Comparison of ENCODE assay signal across 8 cellular contexts in genomic region chr12:219891-220352, GRCh38. TPM values are rescaled to one million over a fixed set of nuclear protein-coding genes. Genes with fewer than 3 reads are reported as not detected.
DNase-seq lines count a peak whose midpoint lies in the region; ATAC-seq and TF ChIP-seq lines count a peak whose summit lies in the region.

No MANE protein-coding gene starts in this region.

- H3K79me1 ChIP-seq in trophoblast cell (ENCODE audit: low read length): no peaks in the 10 kb centered on the region

- H4K91ac ChIP-seq in trophoblast cell (ENCODE audit: low read depth, low read length): no peak overlapping the region

- no peaks in the 10 kb centered on the region for H3K9me2 ChIP-seq in OCI-LY1 (ENCODE audit: low read depth, low read length)

- H3K27me3 Mint-ChIP-seq in activated T-helper 17 cell treated with anti-CD3 and anti-CD28 coated beads, Interleukin-2, amount 50 U/mL, for 72 hours: peaks cover 10% of the 10 kb centered on the region

- H3K36me3 ChIP-seq in OCI-LY1 (ENCODE audit: insufficient read depth, low read length): no peaks in the 10 kb centered on the region
- H3K36me3 ChIP-seq in trophoblast cell (ENCODE audit: control insufficient read depth in 1 of 2, insufficient read depth in 2 of 2, low read length in 2 of 2): no peaks in the 10 kb centered on the region

- H3K27me3 ChIP-seq in OCI-LY1 (ENCODE audit: insufficient read depth, low read length) (peaks cover 6% of the 10 kb centered on the region; the same call in 1 of the 2 replicates), trophoblast cell (ENCODE audit: insufficient read depth, low read length) (no peaks in the 10 kb centered on the region)

- H2AK5ac ChIP-seq in trophoblast cell (ENCODE audit: low read length): no peak overlapping the region

- H3K18ac ChIP-seq in trophoblast cell (ENCODE audit: low read length): no peak overlapping the region

- H3K9ac ChIP-seq in OCI-LY1 (ENCODE audit: low read length): no peak overlapping the region
- H3K9ac ChIP-seq in trophoblast cell (ENCODE audit: low read length): no peak overlapping the region

- no peak overlapping the region for H4K8ac ChIP-seq in trophoblast cell (ENCODE audit: low read depth, low read length)

- H2BK12ac ChIP-seq in trophoblast cell (ENCODE audit: low read length): no peak overlapping the region

- H4K12ac ChIP-seq in trophoblast cell (ENCODE audit: low read depth, low read length): no peak overlapping the region

- ATAC-seq in activated T-helper 17 cell treated with anti-CD3 and anti-CD28 coated beads, Interleukin-2, amount 50 U/mL, for 72 hours (replicated peaks): peak; percentile 77
- peak; percentile 74 for ATAC-seq in Right ventricle myocardium superior (ENCODE audit: poor library complexity)
- ATAC-seq in HG02763 (IDR thresholded peaks at IDR 0.05; ENCODE audit: unreplicated experiment): no peak

- H3K4me1 ChIP-seq in OCI-LY1 (ENCODE audit: insufficient read depth, low read length, severe bottlenecking) (no peaks in the 10 kb centered on the region), trophoblast cell (ENCODE audit: control insufficient read depth in 1 of 2, insufficient read depth in 2 of 2, low read length in 2 of 2) (no peaks in the 10 kb centered on the region)

- H2BK120ac ChIP-seq in trophoblast cell (ENCODE audit: insufficient read depth, low read length, poor library complexity): no peak overlapping the region

- H3K36me3 Mint-ChIP-seq in activated T-helper 17 cell treated with anti-CD3 and anti-CD28 coated beads, Interleukin-2, amount 50 U/mL, for 72 hours (ENCODE audit: low read depth): no peaks in the 10 kb centered on the region

- H3K79me2 ChIP-seq in OCI-LY1 (ENCODE audit: insufficient read depth, low read length) (no peaks in the 10 kb centered on the region), trophoblast cell (ENCODE audit: control insufficient read depth, insufficient read depth, low read length, poor library complexity) (no peaks in the 10 kb centered on the region)

- no peaks in the 10 kb centered on the region for H3K4me1 Mint-ChIP-seq in activated T-helper 17 cell treated with anti-CD3 and anti-CD28 coated beads, Interleukin-2, amount 50 U/mL, for 72 hours

- H2BK5ac ChIP-seq in trophoblast cell (ENCODE audit: low read depth, low read length, poor library complexity): no peak overlapping the region

- no peak overlapping the region for H3K27ac Mint-ChIP-seq in activated T-helper 17 cell treated with anti-CD3 and anti-CD28 coated beads, Interleukin-2, amount 50 U/mL, for 72 hours

- TF ChIP-seq CTCF in OCI-LY1 (IDR thresholded peaks at IDR 0.05; ENCODE audit: low read length): peak; percentile 98

- no peak overlapping the region for H3K4me2 ChIP-seq in OCI-LY1 (ENCODE audit: low read length)
- H3K4me2 ChIP-seq in trophoblast cell (ENCODE audit: low read length): no peak overlapping the region

- no peaks in the 10 kb centered on the region for H3K9me3 Mint-ChIP-seq in activated T-helper 17 cell treated with anti-CD3 and anti-CD28 coated beads, Interleukin-2, amount 50 U/mL, for 72 hours

- H3K4ac ChIP-seq in trophoblast cell (ENCODE audit: low read depth, low read length): no peak overlapping the region

- H2AFZ ChIP-seq in OCI-LY1 (ENCODE audit: low read length): no peak overlapping the region
- H2AFZ ChIP-seq in trophoblast cell (ENCODE audit: insufficient read depth, low read length, poor library complexity): no peak overlapping the region

- no peak overlapping the region for H3K4me3 Mint-ChIP-seq in activated T-helper 17 cell treated with anti-CD3 and anti-CD28 coated beads, Interleukin-2, amount 50 U/mL, for 72 hours

- intact Hi-C loops in Right ventricle myocardium superior (cut with DNase I): no loop called here

- no peaks in the 10 kb centered on the region for H3K9me3 ChIP-seq in OCI-LY1 (ENCODE audit: low read length)
- H3K9me3 ChIP-seq in trophoblast cell (ENCODE audit: insufficient read depth, low read depth, low read length): no peaks in the 10 kb centered on the region

- DNase-seq in NK-92 treated with Interleukin-12 subunit alpha and Interleukin-12 subunit beta, amount 100 ng/mL, for 24 hours (lab: John Stamatoyannopoulos, UW): peak; percentile 35
- DNase-seq in NK-92 (lab: John Stamatoyannopoulos, UW; ENCODE audit: unreplicated experiment) (no peak), HT1080 (ENCODE audit: low read depth) (peak; percentile 76), Right ventricle myocardium superior (peak; percentile 82), trophoblast cell (peak; percentile 14 to 33)

- WGBS in trophoblast cell (ENCODE audit: extremely low coverage, insufficient coverage, insufficient read length): no CpG with 5 or more reads among the region's 17 CpGs

- H3K4me3 ChIP-seq in OCI-LY1 (ENCODE audit: low read depth, low read length, poor library complexity, severe bottlenecking) (no peak overlapping the region), trophoblast cell (ENCODE audit: low read depth, low read length) (no peak overlapping the region)

- no peak overlapping the region for H3K14ac ChIP-seq in trophoblast cell (ENCODE audit: low read length)

- no peak overlapping the region for H3K27ac ChIP-seq in OCI-LY1 (ENCODE audit: low read depth, low read length, poor library complexity, severe bottlenecking)
- H3K27ac ChIP-seq in trophoblast cell (ENCODE audit: low read depth, low read length): no peak overlapping the region

- no peaks in the 10 kb centered on the region for H4K20me1 ChIP-seq in OCI-LY1 (ENCODE audit: insufficient read depth, low read length)

- H3F3A ChIP-seq in OCI-LY1 (ENCODE audit: insufficient read depth, low read length): no peaks in the 10 kb centered on the region

- H3K23ac ChIP-seq in trophoblast cell (ENCODE audit: low read length): no peak overlapping the region

RNA-seq across cellular contexts. Expression of gene SLC6A12, which starts 6.0 kb away (rescaled TPM):
- total RNA-seq in HT1080 (2014; rRNA removed; shearing (Covaris generic)): not detected in 2 replicates
- polyA plus RNA-seq in HT1080 (2015; cell fraction: cytosol; rRNA removed): 0.07 TPM in 1 of 2 replicates, not detected in the other
- 0.62 TPM in 1 of 2 replicates, not detected in the other for polyA plus RNA-seq in HT1080 (2015; cell fraction: nucleus; rRNA removed)
- not detected for total RNA-seq in activated T-helper 17 cell treated with anti-CD3 and anti-CD28 coated beads, Interleukin-2, amount 50 U/mL, for 72 hours
- 0.86 TPM for total RNA-seq in Right ventricle myocardium superior
- polyA plus RNA-seq in trophoblast cell (2013): 0.29 and 0.36 TPM in 2 replicates

RNA-seq across cellular contexts. Expression of gene SLC6A13, which starts 42.7 kb away (rescaled TPM):
- 0.20 TPM in 1 of 2 replicates, not detected in the other for total RNA-seq in HT1080 (2014; rRNA removed; shearing (Covaris generic))
- polyA plus RNA-seq in HT1080 (2015; cell fraction: cytosol; rRNA removed): not detected in 2 replicates
- 0.29 and 0.41 TPM in 2 replicates for polyA plus RNA-seq in HT1080 (2015; cell fraction: nucleus; rRNA removed)
- total RNA-seq in activated T-helper 17 cell treated with anti-CD3 and anti-CD28 coated beads, Interleukin-2, amount 50 U/mL, for 72 hours: under 1 TPM in 1 of 2 donors, not detected in 1; 0.32 TPM
- total RNA-seq in Right ventricle myocardium superior: 3.3 TPM
- 0.21 and 0.26 TPM in 2 replicates for polyA plus RNA-seq in trophoblast cell (2013)
